Comparison of ENCODE assay signal across 8 cellular contexts in genomic region chr21:42878678-42878992, GRCh38. TPM values are rescaled to one million over a fixed set of nuclear protein-coding genes. Genes with fewer than 3 reads are reported as not detected.
DNase-seq lines count a peak whose midpoint lies in the region; ATAC-seq and TF ChIP-seq lines count a peak whose summit lies in the region.

No MANE protein-coding gene starts in this region.

- H3K27ac Mint-ChIP-seq in memory B cell = peak overlapping the region; percentile 99

- H3K9me3 Mint-ChIP-seq in memory B cell = no peaks in the 10 kb centered on the region

- peak overlapping the region; percentile 91 for H3K4me3 Mint-ChIP-seq in memory B cell

- in situ Hi-C loops in astrocyte of the cerebellum (cut with HindIII; ENCODE audit: low sequenced_read_pairs) = no loop called here

- H3K4me3 ChIP-seq in astrocyte of the cerebellum (ENCODE audit: low read depth, low read length) = peak overlapping the region; percentile 58

- H3K4me1 Mint-ChIP-seq in memory B cell = peaks cover 16% of the 10 kb centered on the region

- no peak for DNase-seq in astrocyte of the cerebellum (ENCODE audit: low read depth)
- no peak for DNase-seq in memory B cell (ENCODE audit: low spot score in 2 of 2)
- DNase-seq in posterior vena cava (ENCODE audit: low spot score) = no peak
- no peak for DNase-seq in NCI-H2171 treated with DMSO at 0.1 percent for 48 hours (lab: John Stamatoyannopoulos, UW)
- DNase-seq in superior temporal gyrus (ENCODE audit: extremely low spot score) = no peak

- peaks cover 8% of the 10 kb centered on the region for H3K36me3 Mint-ChIP-seq in memory B cell

- TF ChIP-seq CTCF in astrocyte of the cerebellum (IDR thresholded peaks at IDR 0.05; ENCODE audit: low read depth, low read length, missing control alignments) = no peak

- intact Hi-C loops in posterior vena cava (cut with DNase I) = no loop called here

- ATAC-seq in GM18907 (IDR thresholded peaks at IDR 0.05; ENCODE audit: unreplicated experiment) = peak; percentile 28
- ATAC-seq in HG03139 (IDR thresholded peaks at IDR 0.05; ENCODE audit: unreplicated experiment) = peak; percentile 21
- no peak for ATAC-seq in memory B cell (ENCODE audit: low read depth)
- no peak for ATAC-seq in HG03280 (IDR thresholded peaks at IDR 0.05; ENCODE audit: unreplicated experiment)

- H3K27me3 Mint-ChIP-seq in memory B cell = no peaks in the 10 kb centered on the region

RNA-seq across cellular contexts. Expression of gene WDR4, which starts 0.7 kb away (rescaled TPM):
- 10 to 100 TPM; 12.1 to 13.4 TPM for total RNA-seq in posterior vena cava

RNA-seq across cellular contexts. Expression of gene NDUFV3, which starts 14.5 kb away (rescaled TPM):
- total RNA-seq in posterior vena cava = 10 to 100 TPM; 26.1 to 39.0 TPM

RNA-seq across cellular contexts. Expression of gene ERVH48-1, which starts 46.8 kb away (rescaled TPM):
- total RNA-seq in posterior vena cava = not detected

Comparison
In these comparisons a context has a peak if more than half of its experiments do, and no peak if none do; other contexts are left out.
1. ATAC-seq: peak in GM18907 (single experiment) and HG03139 (single experiment); none in memory B cell (single experiment) and HG03280 (single experiment).